Comparison of ENCODE assay signal across 8 cellular contexts in the genomic region with DNA sequence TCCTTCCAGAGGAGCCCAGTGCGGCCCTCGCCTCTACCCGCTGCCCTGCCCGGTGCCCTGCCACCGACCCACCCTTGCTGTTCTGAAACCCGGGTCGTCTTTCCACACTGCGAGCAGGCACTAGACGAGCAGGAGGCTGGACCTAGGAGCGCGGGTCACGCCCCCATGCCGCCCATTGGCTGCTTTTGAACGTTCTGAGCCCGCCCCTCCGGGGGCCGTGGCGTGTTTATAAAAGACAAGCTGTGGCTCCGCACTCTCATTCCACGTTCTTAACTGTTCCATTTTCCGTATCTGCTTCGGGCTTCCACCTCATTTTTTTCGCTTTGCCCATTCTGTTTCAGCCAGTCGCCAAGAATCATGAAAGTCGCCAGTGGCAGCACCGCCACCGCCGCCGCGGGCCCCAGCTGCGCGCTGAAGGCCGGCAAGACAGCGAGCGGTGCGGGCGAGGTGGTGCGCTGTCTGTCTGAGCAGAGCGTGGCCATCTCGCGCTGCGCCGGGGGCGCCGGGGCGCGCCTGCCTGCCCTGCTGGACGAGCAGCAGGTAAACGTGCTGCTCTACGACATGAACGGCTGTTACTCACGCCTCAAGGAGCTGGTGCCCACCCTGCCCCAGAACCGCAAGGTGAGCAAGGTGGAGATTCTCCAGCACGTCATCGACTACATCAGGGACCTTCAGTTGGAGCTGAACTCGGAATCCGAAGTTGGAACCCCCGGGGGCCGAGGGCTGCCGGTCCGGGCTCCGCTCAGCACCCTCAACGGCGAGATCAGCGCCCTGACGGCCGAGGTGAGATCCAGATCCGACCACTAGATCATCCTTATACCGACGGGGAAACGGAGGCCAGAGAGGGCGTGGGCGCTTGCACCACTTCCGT. TPM values are rescaled to one million over a fixed set of nuclear protein-coding genes. Genes with fewer than 3 reads are reported as not detected.
A peak's percentile ranks its signal among the peaks of the same experiment; 100 is the strongest.
DNase-seq lines count a peak whose midpoint lies in the region; ATAC-seq lines count a peak whose summit lies in the region.

A gene with protein sequence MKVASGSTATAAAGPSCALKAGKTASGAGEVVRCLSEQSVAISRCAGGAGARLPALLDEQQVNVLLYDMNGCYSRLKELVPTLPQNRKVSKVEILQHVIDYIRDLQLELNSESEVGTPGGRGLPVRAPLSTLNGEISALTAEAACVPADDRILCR (plus strand): TSS at position 259 of the 871 bp plus-strand sequence. CDS start 99 bp downstream, at position 358.

- H3K4me1 ChIP-seq in HUES48 (ENCODE audit: control insufficient read depth, insufficient read depth, low read length) = peaks cover 34% of the 10 kb centered on the region

- H3K4me3 Mint-ChIP-seq in activated CD8-positive, alpha-beta memory T cell treated with anti-CD3 and anti-CD28 coated beads, Interleukin-2, amount 10 ng/mL, durations not matched to agents 7 days and 5 days = peak within 1 kb of the TSS; percentile 78
- peak within 1 kb of the TSS; percentile 83 to 87 for H3K4me3 Mint-ChIP-seq in effector memory CD8-positive, alpha-beta T cell
- peak within 1 kb of the TSS; percentile 96 for H3K4me3 Mint-ChIP-seq in memory B cell

- CTCF ChIA-PET in activated CD8-positive, alpha-beta memory T cell treated with anti-CD3 and anti-CD28 coated beads, Interleukin-2, amount 10 ng/mL, durations not matched to agents 7 days and 5 days (lab: Charles Lee) = interaction anchor here (1.0 to 22.6 kb wide), 7 partner anchors 8 to 118 kb away, joined by 3 to 1101 read pairs (median 6); no protein-coding TSS in a partner anchor

- peak; percentile 90 for ATAC-seq in GM21423 (IDR thresholded peaks at IDR 0.05; ENCODE audit: unreplicated experiment)
- peak; percentile 89 for ATAC-seq in activated CD8-positive, alpha-beta memory T cell treated with anti-CD3 and anti-CD28 coated beads, Interleukin-2, amount 10 ng/mL, durations not matched to agents 7 days and 5 days
- ATAC-seq in effector memory CD8-positive, alpha-beta T cell (replicated peaks) = peak; percentile 80
- ATAC-seq in memory B cell (ENCODE audit: low read depth) = peak; percentile 85

- H3K27ac Mint-ChIP-seq in activated CD8-positive, alpha-beta memory T cell treated with anti-CD3 and anti-CD28 coated beads, Interleukin-2, amount 10 ng/mL, durations not matched to agents 7 days and 5 days = peak within 1 kb of the TSS; percentile 47
- H3K27ac Mint-ChIP-seq in effector memory CD8-positive, alpha-beta T cell = peak within 1 kb of the TSS; percentile 76 to 92
- peak within 1 kb of the TSS; percentile 87 for H3K27ac Mint-ChIP-seq in memory B cell

- no peaks in the 10 kb centered on the region for H3K27me3 ChIP-seq in HUES48 (ENCODE audit: control insufficient read depth, insufficient read depth, low read length)

- no peaks in the 10 kb centered on the region for H3K36me3 Mint-ChIP-seq in activated CD8-positive, alpha-beta memory T cell treated with anti-CD3 and anti-CD28 coated beads, Interleukin-2, amount 10 ng/mL, durations not matched to agents 7 days and 5 days
- H3K36me3 Mint-ChIP-seq in effector memory CD8-positive, alpha-beta T cell (ENCODE audit: insufficient read depth) = peaks cover 34% of the 10 kb centered on the region
- peaks cover 1% of the 10 kb centered on the region for H3K36me3 Mint-ChIP-seq in memory B cell

- H3K9me3 ChIP-seq in HUES48 (ENCODE audit: control insufficient read depth, insufficient read depth, low read length) = no peaks in the 10 kb centered on the region

- peak within 1 kb of the TSS; percentile 90 for H3K9ac ChIP-seq in HUES48 (ENCODE audit: low read depth, low read length)

- peak; percentile 99 for DNase-seq in COR-L47 (lab: John Stamatoyannopoulos, UW)
- DNase-seq in NOMO-1 treated with dmso at 0.1 percent for 144 hours (lab: John Stamatoyannopoulos, UW; ENCODE audit: unreplicated experiment) = peak; percentile 88
- DNase-seq in activated CD8-positive, alpha-beta memory T cell treated with anti-CD3 and anti-CD28 coated beads, Interleukin-2, amount 10 ng/mL, durations not matched to agents 7 days and 5 days = peak; percentile 89
- DNase-seq in effector memory CD8-positive, alpha-beta T cell = peak; percentile 88 to 89 (median 89)
- DNase-seq in memory B cell (ENCODE audit: low spot score in 2 of 2) = peak; percentile 81 to 83
- peak; percentile 74 to 85 (median 77) for DNase-seq in stimulated activated CD4-positive, alpha-beta T cell treated with anti-CD3 and anti-CD28 coated beads, TNF-alpha, amount 100 ng/mL, for 48 hours (ENCODE audit: low read depth in 3 of 3)

- H3K27me3 Mint-ChIP-seq in activated CD8-positive, alpha-beta memory T cell treated with anti-CD3 and anti-CD28 coated beads, Interleukin-2, amount 10 ng/mL, durations not matched to agents 7 days and 5 days = peaks cover 75% of the 10 kb centered on the region
- peaks cover 33 to 46% of the 10 kb centered on the region in 2 donors for H3K27me3 Mint-ChIP-seq in effector memory CD8-positive, alpha-beta T cell
- peaks cover 11% of the 10 kb centered on the region for H3K27me3 Mint-ChIP-seq in memory B cell

- peaks cover 30% of the 10 kb centered on the region for H3K4me1 Mint-ChIP-seq in activated CD8-positive, alpha-beta memory T cell treated with anti-CD3 and anti-CD28 coated beads, Interleukin-2, amount 10 ng/mL, durations not matched to agents 7 days and 5 days
- H3K4me1 Mint-ChIP-seq in effector memory CD8-positive, alpha-beta T cell (ENCODE audit: low read depth in 2 of 2) = peaks cover 26 to 31% of the 10 kb centered on the region in 2 donors
- H3K4me1 Mint-ChIP-seq in memory B cell = peaks cover 16% of the 10 kb centered on the region

- H3K4me3 ChIP-seq in HUES48 (ENCODE audit: low read depth, low read length) = peak within 1 kb of the TSS; percentile 90

- H3K27ac ChIP-seq in HUES48 (ENCODE audit: low read depth, low read length) = peak within 1 kb of the TSS; percentile 98

- peaks cover 9% of the 10 kb centered on the region; the same call in 1 of the 2 replicates for H3K36me3 ChIP-seq in HUES48 (ENCODE audit: control insufficient read depth, insufficient read depth, low read length)

- no peaks in the 10 kb centered on the region for H3K9me3 Mint-ChIP-seq in activated CD8-positive, alpha-beta memory T cell treated with anti-CD3 and anti-CD28 coated beads, Interleukin-2, amount 10 ng/mL, durations not matched to agents 7 days and 5 days (ENCODE audit: low read depth)
- no peaks in the 10 kb centered on the region for H3K9me3 Mint-ChIP-seq in effector memory CD8-positive, alpha-beta T cell
- H3K9me3 Mint-ChIP-seq in memory B cell = no peaks in the 10 kb centered on the region

RNA-seq across cellular contexts. Expression of the gene that starts here (rescaled TPM):
- not detected for total RNA-seq in activated CD8-positive, alpha-beta memory T cell treated with anti-CD3 and anti-CD28 coated beads, Interleukin-2, amount 10 ng/mL, durations not matched to agents 7 days and 5 days

Comparison
In these comparisons a context has a peak if more than half of its experiments do, and no peak if none do; other contexts are left out.
1. Peak in every context shown above with its lines: DNase-seq, ATAC-seq, H3K4me3 ChIP-seq and H3K27ac ChIP-seq.
2. Peak in DNase-seq and ATAC-seq in activated CD8-positive, alpha-beta memory T cell treated with anti-CD3 and anti-CD28 coated beads, Interleukin-2, amount 10 ng/mL, durations not matched to agents 7 days and 5 days; RNA of the gene not detected or under 1 TPM.